In genomic region chr7:519429-519973, GRCh38 we compare ENCODE assay signal across 8 cellular contexts. TPM values are rescaled to one million over a fixed set of nuclear protein-coding genes. Genes with fewer than 3 reads are reported as not detected.
DNase-seq lines count a peak whose midpoint lies in the region; ATAC-seq and TF ChIP-seq lines count a peak whose summit lies in the region.

PDGFA (minus strand) TSS chr7:519846; CDS start chr7:519001, 845 bp downstream.

- no peak for ATAC-seq in GM21447 (IDR thresholded peaks at IDR 0.05; ENCODE audit: unreplicated experiment)

- H3K27ac ChIP-seq in adrenal gland, result peak within 1 kb of the TSS in 4 of 5 donors; percentile 24 to 94 (median 75)

- 0 to 3% (median 1%) methylated on average over 10 to 93 of the region's 93 CpGs; no CpG with 5 or more reads in 1 of the 4 donors for WGBS in adrenal gland, 4 donors

- DNase-seq in NCI-H1417 (lab: John Stamatoyannopoulos, UW) (peak in 2 of 3 experiments; percentile 67 to 81), NCI-H1417 treated with DMSO at 0.1 percent for 48 hours (lab: John Stamatoyannopoulos, UW) (no peak), MG63 (peak; percentile 62), adrenal gland (peak in 5 of 7 donors; percentile 45 to 50 (median 46)), cardiac septum (ENCODE audit: low spot score) (no peak), posterior cingulate gyrus (peak in 7 of 10 donors; percentile 43 to 94 (median 57)), NCI-H446 treated with DMSO at 0.1 percent for 48 hours (lab: John Stamatoyannopoulos, UW) (no peak)

- H3K9me3 ChIP-seq in MG63 (no peaks in the 10 kb centered on the region), adrenal gland (replicated peaks in 1 of 3) (no peaks in the 10 kb centered on the region)

- no peak for TF ChIP-seq CTCF in adrenal gland (IDR thresholded peaks at IDR 0.05)

- peaks cover 31 to 35% of the 10 kb centered on the region in 2 donors for H3K4me1 ChIP-seq in adrenal gland (replicated peaks in 1 of 2)

- H3K27me3 ChIP-seq in MG63, result peaks cover 29% of the 10 kb centered on the region
- peaks cover 26% of the 10 kb centered on the region for H3K27me3 ChIP-seq in adrenal gland

- H3K36me3 ChIP-seq in MG63 (no peaks in the 10 kb centered on the region), adrenal gland (replicated peaks in 1 of 2) (no peaks in the 10 kb centered on the region)

- intact Hi-C loops in adrenal gland (cut with DNase I) (loop anchor here (5.0 to 10.0 kb wide), 2 partner anchors 205 to 208 kb away; partner anchors contain the start of genes DNAAF5 (in 2 of the 2) and PRKAR1B (in 2 of the 2)), cardiac septum (cut with DNase I) (no loop called here), posterior cingulate gyrus (cut with DNase I) (loop anchor here (2.0 to 5.0 kb wide), 2 partner anchors 78 to 187 kb away; no protein-coding TSS in a partner anchor)

- H3K4me3 ChIP-seq in MG63, result peak within 1 kb of the TSS; percentile 60
- peak within 1 kb of the TSS in 3 of 4 donors; percentile 35 to 66 (median 49) for H3K4me3 ChIP-seq in adrenal gland

- no peak for TF ChIP-seq POLR2A in adrenal gland (IDR thresholded peaks at IDR 0.05)

RNA-seq across cellular contexts. Expression of gene PDGFA, which starts in this region (rescaled TPM):
- 4.9 and 33.7 TPM in 2 replicates for total RNA-seq in MG63 (2014; rRNA removed; shearing (Covaris generic); ENCODE audit: low replicate concordance)
- total RNA-seq in adrenal gland, result 10 to 100 TPM; 10.7 to 28.6 (median 14.2) TPM
- polyA plus RNA-seq in adrenal gland, result 10 to 100 TPM in 2 of 3 donors, 1 to 10 TPM in 1; 6.2 to 20.8 (median 11.8) TPM
- total RNA-seq in cardiac septum, result 38.9 TPM

Comparison
In these comparisons a context has a peak if more than half of its experiments do, and no peak if none do; other contexts are left out.
1. DNase-seq: peak in NCI-H1417 (2 of 3), MG63 (single experiment), adrenal gland (5 of 7) and posterior cingulate gyrus (7 of 10); none in NCI-H1417 treated with DMSO at 0.1 percent for 48 hours (single experiment), cardiac septum (single experiment) and NCI-H446 treated with DMSO at 0.1 percent for 48 hours (single experiment).